18 cellular contexts compared by ENCODE assay signal in genomic region chr16:70158261-70158939, GRCh38. TPM values are rescaled to one million over a fixed set of nuclear protein-coding genes. Genes with fewer than 3 reads are reported as not detected.
A peak's percentile ranks its signal among the peaks of the same experiment; 100 is the strongest.
DNase-seq lines count a peak whose midpoint lies in the region; ATAC-seq and TF ChIP-seq lines count a peak whose summit lies in the region.
"Had no signal": no experiment of that assay in that cellular context is flagged by ENCODE, and none has a peak within 500 bp of the region (broad histone marks: within the 10 kb centered on the region; RNA-seq: fewer than 3 reads in every experiment).

No MANE protein-coding gene starts in this region.

- no peak for TF ChIP-seq CTCF in esophagus muscularis mucosa (IDR thresholded peaks at IDR 0.05)
- TF ChIP-seq CTCF in testis (IDR thresholded peaks at IDR 0.05): no peak

- DNase-seq in cardiac septum (ENCODE audit: low spot score): peak; percentile 73
- no peak for DNase-seq in right cardiac atrium
- peak; percentile 0 for DNase-seq in HT1080 (ENCODE audit: low read depth)
- DNase-seq in esophagus muscularis mucosa (ENCODE audit: extremely low spot score): peak; percentile 91
- DNase-seq in testis: peak; percentile 17
- no peak for DNase-seq in activated naive CD4-positive, alpha-beta T cell treated with anti-CD3 and anti-CD28 coated beads, Interleukin-2, amount 50 U/mL, for 72 hours (ENCODE audit: low spot score in 2 of 2)
- DNase-seq: activated CD8-positive, alpha-beta T cell treated with anti-CD3 and anti-CD28 coated beads, Interleukin-2, amount 10 ng/mL, durations not matched to agents 7 days and 5 days; esophagus squamous epithelium; NCI-H2029 treated with DMSO at 0.1 percent for 48 hours; NCI-H82; stimulated activated naive B cell treated with anti-CD40 and anti-IgM and Interleukin-4, amounts not matched to agents 10 μg/mL and 1 μg/mL and 100 μg/mL, for 72 hours had no signal

- TF ChIP-seq POLR2A in esophagus muscularis mucosa (IDR thresholded peaks at IDR 0.05; ENCODE audit: low read depth): no peak
- no peak for TF ChIP-seq POLR2A in testis (IDR thresholded peaks at IDR 0.05)

- H3K4me1 ChIP-seq in right cardiac atrium (ENCODE audit: control insufficient read depth, insufficient read depth, low read length) (no peaks in the 10 kb centered on the region), esophagus muscularis mucosa (no peaks in the 10 kb centered on the region), testis (no peaks in the 10 kb centered on the region)
- H3K4me1 ChIP-seq: Peyer's patch had no signal

- H3K27me3 ChIP-seq in right cardiac atrium (ENCODE audit: control insufficient read depth, insufficient read depth) (no peaks in the 10 kb centered on the region), esophagus muscularis mucosa (no peaks in the 10 kb centered on the region), testis (no peaks in the 10 kb centered on the region)
- H3K27me3 ChIP-seq: esophagus squamous epithelium, ovary, Peyer's patch had no signal

- H3K27ac Mint-ChIP-seq in activated naive CD4-positive, alpha-beta T cell treated with anti-CD3 and anti-CD28 coated beads, Interleukin-2, amount 50 U/mL, for 72 hours: no peak overlapping the region
- H3K27ac Mint-ChIP-seq: activated CD8-positive, alpha-beta T cell treated with anti-CD3 and anti-CD28 coated beads, Interleukin-2, amount 10 ng/mL, durations not matched to agents 7 days and 5 days; activated T-helper 2 cell treated with anti-CD3 and anti-CD28 coated beads, Interferon-gamma antibody, Interleukin-2, Interleukin-4, amounts not matched to agents 10 μg/mL and 5 μg/mL and 100 μg/mL, durations not matched to agents 14 hours and 24 hours and 36 hours had no signal

- H3K36me3 Mint-ChIP-seq in activated naive CD4-positive, alpha-beta T cell treated with anti-CD3 and anti-CD28 coated beads, Interleukin-2, amount 50 U/mL, for 72 hours: peaks cover 0 to 13% of the 10 kb centered on the region in 2 donors

- TF ChIP-seq EP300 in esophagus muscularis mucosa (IDR thresholded peaks at IDR 0.05): no peak

- H3K9me3 Mint-ChIP-seq in activated naive CD4-positive, alpha-beta T cell treated with anti-CD3 and anti-CD28 coated beads, Interleukin-2, amount 50 U/mL, for 72 hours: no peaks in the 10 kb centered on the region
- H3K9me3 Mint-ChIP-seq: activated T-helper 2 cell treated with anti-CD3 and anti-CD28 coated beads, Interferon-gamma antibody, Interleukin-2, Interleukin-4, amounts not matched to agents 10 μg/mL and 5 μg/mL and 100 μg/mL, durations not matched to agents 14 hours and 24 hours and 36 hours; stimulated activated naive B cell treated with anti-CD40 and anti-IgM and Interleukin-4, amounts not matched to agents 10 μg/mL and 1 μg/mL and 100 μg/mL, for 72 hours had no signal

- H3K27ac ChIP-seq in right cardiac atrium (ENCODE audit: low read length) (no peak overlapping the region), esophagus muscularis mucosa (replicated peaks in 1 of 4) (no peak overlapping the region), testis (no peak overlapping the region)
- H3K27ac ChIP-seq: esophagus squamous epithelium, ovary, Peyer's patch had no signal

- ATAC-seq in right cardiac atrium (no peak), HG02970 (IDR thresholded peaks at IDR 0.05; ENCODE audit: low FRiP score, unreplicated experiment) (no peak), HG02759 (IDR thresholded peaks at IDR 0.05; ENCODE audit: unreplicated experiment) (no peak)
- no peak for ATAC-seq in activated naive CD4-positive, alpha-beta T cell treated with anti-CD3 and anti-CD28 coated beads, Interleukin-2, amount 50 U/mL, for 72 hours
- ATAC-seq: activated CD8-positive, alpha-beta T cell treated with anti-CD3 and anti-CD28 coated beads, Interleukin-2, amount 10 ng/mL, durations not matched to agents 7 days and 5 days; stimulated activated naive B cell treated with anti-CD40 and anti-IgM and Interleukin-4, amounts not matched to agents 10 μg/mL and 1 μg/mL and 100 μg/mL, for 72 hours had no signal

- intact Hi-C loops in cardiac septum (cut with DNase I) (loop anchor here (10.0 kb wide), 1 partner anchor 116 kb away; no protein-coding TSS in a partner anchor), right cardiac atrium (cut with DNase I) (no loop called here), esophagus muscularis mucosa (cut with DNase I) (no loop called here), testis (cut with DNase I; ENCODE audit: low total_unique reads) (no loop called here)

- H3K4me3 ChIP-seq in right cardiac atrium (ENCODE audit: low read length): no peak overlapping the region
- no peak overlapping the region for H3K4me3 ChIP-seq in esophagus muscularis mucosa
- H3K4me3 ChIP-seq in testis: no peak overlapping the region
- H3K4me3 ChIP-seq: esophagus squamous epithelium, ovary, Peyer's patch had no signal

- H3K9me3 ChIP-seq in right cardiac atrium (ENCODE audit: control insufficient read depth, low read length): no peaks in the 10 kb centered on the region
- no peaks in the 10 kb centered on the region for H3K9me3 ChIP-seq in esophagus muscularis mucosa
- H3K9me3 ChIP-seq in testis: no peaks in the 10 kb centered on the region
- H3K9me3 ChIP-seq: esophagus squamous epithelium, ovary, Peyer's patch had no signal

- peaks cover 81 to 97% (median 94%) of the 10 kb centered on the region in 4 donors for H3K36me3 ChIP-seq in esophagus muscularis mucosa
- H3K36me3 ChIP-seq in testis (ENCODE audit: low read depth, missing control alignments): no peaks in the 10 kb centered on the region
- H3K36me3 ChIP-seq: ovary had no signal

- 78% methylated on average over 7 of the region's 7 CpGs for WGBS in right cardiac atrium
- WGBS in esophagus muscularis mucosa: 80% methylated on average over 7 of the region's 7 CpGs
- WGBS in testis, 2 donors: 71 to 77% methylated on average over 7 of the region's 7 CpGs

RNA-seq across cellular contexts. Expression of gene CLEC18C, which starts 15.2 kb away (rescaled TPM):
- total RNA-seq in cardiac septum: 0.11 TPM
- under 1 TPM in 2 of 4 donors, not detected in 2; 0.18 to 0.31 TPM for total RNA-seq in right cardiac atrium
- polyA plus RNA-seq in right cardiac atrium: not detected
- total RNA-seq in HT1080 (2014; rRNA removed; shearing (Covaris generic)): 0.03 TPM in 1 of 2 replicates, not detected in the other
- polyA plus RNA-seq in HT1080 (2015; cell fraction: cytosol; rRNA removed): 0.31 TPM in 1 of 2 replicates, not detected in the other
- 0.22 and 0.38 TPM in 2 replicates for polyA plus RNA-seq in HT1080 (2015; cell fraction: nucleus; rRNA removed)
- under 1 TPM in 1 of 4 donors, not detected in 3; 0.58 TPM for total RNA-seq in esophagus muscularis mucosa
- 10 to 100 TPM in 1 of 2 donors, 1 to 10 TPM in 1; 7.9 to 31.9 TPM for total RNA-seq in testis
- 3.1 TPM for polyA plus RNA-seq in testis (ENCODE audit: insufficient read depth, low read depth, low replicate concordance)
- not detected for total RNA-seq in activated naive CD4-positive, alpha-beta T cell treated with anti-CD3 and anti-CD28 coated beads, Interleukin-2, amount 50 U/mL, for 72 hours
- total RNA-seq: urinary bladder had no signal
- polyA plus RNA-seq: AG04450 had no signal

RNA-seq across cellular contexts. Expression of gene PDPR, which starts 44.3 kb away (rescaled TPM):
- total RNA-seq in cardiac septum (22.5 TPM), right cardiac atrium (10 to 100 TPM; 20.2 to 36.3 (median 26.4) TPM), esophagus muscularis mucosa (10 to 100 TPM; 19.1 to 31.8 (median 27.4) TPM), testis (10 to 100 TPM; 53.6 to 56.0 TPM)
- polyA plus RNA-seq in right cardiac atrium (8.4 TPM), testis (ENCODE audit: insufficient read depth, low read depth, low replicate concordance) (28.6 TPM)
- 16.6 and 16.8 TPM in 2 replicates for total RNA-seq in HT1080 (2014; rRNA removed; shearing (Covaris generic))
- polyA plus RNA-seq in HT1080 (2015; cell fraction: cytosol; rRNA removed): 10.6 and 13.0 TPM in 2 replicates
- polyA plus RNA-seq in HT1080 (2015; cell fraction: nucleus; rRNA removed): 82.8 and 96.8 TPM in 2 replicates
- total RNA-seq in activated naive CD4-positive, alpha-beta T cell treated with anti-CD3 and anti-CD28 coated beads, Interleukin-2, amount 50 U/mL, for 72 hours: 10 to 100 TPM; 32.7 to 34.3 TPM

Comparison
In these comparisons a context has a peak if more than half of its experiments do, and no peak if none do; other contexts are left out.
1. DNase-seq: peak in cardiac septum (single experiment), HT1080 (single experiment), esophagus muscularis mucosa (single experiment) and testis (single experiment); none in right cardiac atrium (0 of 3) and activated naive CD4-positive, alpha-beta T cell treated with anti-CD3 and anti-CD28 coated beads, Interleukin-2, amount 50 U/mL, for 72 hours (0 of 2).